ENCODE assay signal across 13 cellular contexts in genomic region chr16:49664221-49665215, GRCh38.
DNase-seq lines count a peak whose midpoint lies in the region; ATAC-seq and TF ChIP-seq lines count a peak whose summit lies in the region.
"Had no signal": no experiment of that assay in that cellular context is flagged by ENCODE, and none has a peak within 500 bp of the region (broad histone marks: within the 10 kb centered on the region; RNA-seq: fewer than 3 reads in every experiment).

No MANE protein-coding gene starts in this region.

- H3K36me3 ChIP-seq in lower lobe of right lung, result no peaks in the 10 kb centered on the region
- no peaks in the 10 kb centered on the region for H3K36me3 ChIP-seq in skeletal muscle tissue (ENCODE audit: control insufficient read depth in 3 of 3, insufficient read depth in 3 of 3, low read length in 3 of 3)

- no peaks in the 10 kb centered on the region for H3K27me3 ChIP-seq in lower lobe of right lung (ENCODE audit: low read depth)
- H3K27me3 ChIP-seq in skeletal muscle tissue (ENCODE audit: control insufficient read depth in 3 of 3, insufficient read depth in 3 of 3, low read length in 3 of 3), result no peaks in the 10 kb centered on the region

- peak overlapping the region; percentile 3 for H3K4me3 ChIP-seq in lower lobe of right lung
- H3K4me3 ChIP-seq in skeletal muscle tissue (ENCODE audit: low read length in 3 of 3), result peak overlapping the region in 2 of 3 donors; percentile 38 to 40

- peak overlapping the region in 2 of 3 donors; percentile 23 to 50 for H3K9ac ChIP-seq in skeletal muscle tissue (ENCODE audit: low read depth in 1 of 3, low read length in 3 of 3)

- H3K9me3 ChIP-seq in lower lobe of right lung, result no peaks in the 10 kb centered on the region
- H3K9me3 ChIP-seq in skeletal muscle tissue (ENCODE audit: control insufficient read depth in 3 of 3, low read length in 3 of 3), result no peaks in the 10 kb centered on the region

- peak; percentile 14 to 17 for ATAC-seq in lower lobe of right lung
- ATAC-seq in GM19455 (IDR thresholded peaks at IDR 0.05; ENCODE audit: unreplicated experiment), result no peak
- no peak for ATAC-seq in GM19351 (IDR thresholded peaks at IDR 0.05; ENCODE audit: unreplicated experiment)

- intact Hi-C loops in lower lobe of right lung (cut with DNase I), result no loop called here

- H3K27ac ChIP-seq in lower lobe of right lung (peak overlapping the region; percentile 58), skeletal muscle tissue (ENCODE audit: low read depth, low read length) (peak overlapping the region; percentile 65)

- DNase-seq in GM03348 (ENCODE audit: low spot score) (peak; percentile 50), dermis blood vessel endothelial cell (peak; percentile 9), lower lobe of right lung (no peak), NCI-H2029 (lab: John Stamatoyannopoulos, UW) (no peak), SW 1271 (lab: John Stamatoyannopoulos, UW) (no peak)
- DNase-seq: activated CD4-positive, alpha-beta memory T cell treated with anti-CD3 and anti-CD28 coated beads, Interleukin-2, amount 10 ng/mL, durations not matched to agents 7 days and 5 days; activated gamma-delta T cell treated with Interleukin-2 at 50 U/mL for 16 hours; NCI-H187 treated with DMSO at 0.1 percent for 48 hours; NCI-H526 treated with DMSO at 0.1 percent for 48 hours; small intestine had no signal

- H3K4me1 ChIP-seq in lower lobe of right lung, result peaks cover 5% of the 10 kb centered on the region
- H3K4me1 ChIP-seq in skeletal muscle tissue (ENCODE audit: control insufficient read depth in 3 of 3, insufficient read depth in 3 of 3, low read length in 3 of 3), result peaks cover 35 to 50% (median 36%) of the 10 kb centered on the region in 3 donors

- TF ChIP-seq CTCF in lower lobe of right lung (IDR thresholded peaks at IDR 0.05), result no peak

Comparison
In these comparisons a context has a peak if more than half of its experiments do, and no peak if none do; other contexts are left out.
1. DNase-seq: peak in GM03348 (single experiment) and dermis blood vessel endothelial cell (single experiment); none in lower lobe of right lung (single experiment), NCI-H2029 (single experiment) and SW 1271 (0 of 2).
2. ATAC-seq: peak in lower lobe of right lung (2 of 2); none in GM19455 (single experiment) and GM19351 (single experiment).